ENCODE assay signal across 15 cellular contexts in genomic region chr5:154721476-154722058, GRCh38.
"Had no signal": no experiment of that assay in that cellular context is flagged by ENCODE, and none has a peak within 500 bp of the region (broad histone marks: within the 10 kb centered on the region; RNA-seq: fewer than 3 reads in every experiment).

No MANE protein-coding gene starts in this region.

- H3K4me3 Mint-ChIP-seq: immature natural killer cell; stimulated activated memory B cell treated with anti-CD40 and anti-IgM and Interleukin-4, amounts not matched to agents 10 μg/mL and 1 μg/mL and 100 μg/mL, for 72 hours; T-helper 2 cell treated with Interferon-gamma antibody and Interleukin-4, amounts not matched to agents 5 μg/mL and 100 μg/mL, for 36 hours had no signal

- H3K4me1 Mint-ChIP-seq: immature natural killer cell; stimulated activated memory B cell treated with anti-CD40 and anti-IgM and Interleukin-4, amounts not matched to agents 10 μg/mL and 1 μg/mL and 100 μg/mL, for 72 hours had no signal

- H3K9me3 ChIP-seq: ascending aorta, breast epithelium, lower lobe of right lung, neutrophil had no signal

- H3K27me3 ChIP-seq: ascending aorta, breast epithelium, neutrophil had no signal

- H3K27ac ChIP-seq: ascending aorta, breast epithelium, lower lobe of right lung, neutrophil had no signal

- H3K27me3 Mint-ChIP-seq: stimulated activated memory B cell treated with anti-CD40 and anti-IgM and Interleukin-4, amounts not matched to agents 10 μg/mL and 1 μg/mL and 100 μg/mL, for 72 hours had no signal

- H3K9me3 Mint-ChIP-seq: immature natural killer cell; stimulated activated memory B cell treated with anti-CD40 and anti-IgM and Interleukin-4, amounts not matched to agents 10 μg/mL and 1 μg/mL and 100 μg/mL, for 72 hours; T-helper 2 cell treated with Interferon-gamma antibody and Interleukin-4, amounts not matched to agents 5 μg/mL and 100 μg/mL, for 36 hours had no signal

- DNase-seq: activated CD4-positive, alpha-beta T cell treated with anti-CD3 and anti-CD28 coated beads, Interleukin-2, amount 50 U/mL, for 1 hour; activated naive CD4-positive, alpha-beta T cell treated with Interleukin-2 at 50 U/mL for 16 hours; activated T-cell treated with anti-CD3 and anti-CD28 coated beads for 4 hours; erythroblast; immature natural killer cell; left cardiac atrium; lower lobe of right lung; retina; stimulated activated CD4-positive, alpha-beta T cell treated with anti-CD3 and anti-CD28 coated beads, Interleukin-2, amount 100 ng/mL, for 48 hours; SW 1271 had no signal

- H3K27ac Mint-ChIP-seq: immature natural killer cell; stimulated activated memory B cell treated with anti-CD40 and anti-IgM and Interleukin-4, amounts not matched to agents 10 μg/mL and 1 μg/mL and 100 μg/mL, for 72 hours; T-helper 2 cell treated with Interferon-gamma antibody and Interleukin-4, amounts not matched to agents 5 μg/mL and 100 μg/mL, for 36 hours had no signal

- H3K36me3 ChIP-seq: ascending aorta, breast epithelium, lower lobe of right lung, neutrophil had no signal

- ATAC-seq: left cardiac atrium; lower lobe of right lung; stimulated activated memory B cell treated with anti-CD40 and anti-IgM and Interleukin-4, amounts not matched to agents 10 μg/mL and 1 μg/mL and 100 μg/mL, for 72 hours had no signal

- H3K36me3 Mint-ChIP-seq: immature natural killer cell; stimulated activated memory B cell treated with anti-CD40 and anti-IgM and Interleukin-4, amounts not matched to agents 10 μg/mL and 1 μg/mL and 100 μg/mL, for 72 hours had no signal

- H3K4me1 ChIP-seq: ascending aorta, breast epithelium, lower lobe of right lung had no signal

- H3K4me3 ChIP-seq: ascending aorta, breast epithelium, lower lobe of right lung had no signal
